ENCODE assay signal across 17 cellular contexts in the genomic region with DNA sequence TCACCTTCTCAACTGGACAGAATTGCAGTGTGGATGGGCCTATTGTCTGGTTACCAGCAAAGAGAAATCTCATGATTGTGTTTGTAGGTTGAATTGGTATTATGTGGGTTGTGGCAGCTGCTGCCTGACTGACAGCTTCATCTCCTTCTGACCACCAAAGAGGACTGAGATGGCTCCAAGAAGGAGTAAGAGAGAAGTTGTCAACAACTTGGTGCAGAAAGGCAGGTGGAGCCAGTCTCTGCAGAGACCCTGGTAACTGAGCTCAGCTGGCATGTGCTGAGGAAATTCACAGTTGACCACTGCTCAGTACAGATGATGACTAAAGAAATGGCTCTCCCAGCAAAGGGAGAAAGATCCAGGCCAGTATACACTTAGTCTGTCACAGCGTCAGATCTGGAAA.
A peak's percentile ranks its signal among the peaks of the same experiment; 100 is the strongest.
DNase-seq lines count a peak whose midpoint lies in the region; ATAC-seq and TF ChIP-seq lines count a peak whose summit lies in the region.
"Had no signal": no experiment of that assay in that cellular context is flagged by ENCODE, and none has a peak within 500 bp of the region (broad histone marks: within the 10 kb centered on the region; RNA-seq: fewer than 3 reads in every experiment).

No MANE protein-coding gene starts in this region.

- H3K4me1 ChIP-seq in psoas muscle: peaks cover 8% of the 10 kb centered on the region
- H3K4me1 ChIP-seq: Caco-2 had no signal

- intact Hi-C loops in psoas muscle (cut with DNase I) (no loop called here), posterior cingulate gyrus (cut with DNase I) (no loop called here)

- no peaks in the 10 kb centered on the region for H3K36me3 ChIP-seq in SU-DHL-6 (ENCODE audit: low read length)
- no peaks in the 10 kb centered on the region for H3K36me3 ChIP-seq in psoas muscle (ENCODE audit: insufficient read depth in 1 of 2, low read depth in 1 of 2)

- no peak overlapping the region for H3K4me2 ChIP-seq in SU-DHL-6 (ENCODE audit: low read depth, low read length, poor library complexity, severe bottlenecking)

- ATAC-seq in activated naive CD4-positive, alpha-beta T cell treated with anti-CD3 and anti-CD28 coated beads, Interleukin-2, amount 50 U/mL, for 72 hours: no peak
- ATAC-seq in stimulated activated memory B cell treated with anti-CD40 and anti-IgM and Interleukin-4, amounts not matched to agents 10 μg/mL and 1 μg/mL and 100 μg/mL, for 72 hours: no peak
- ATAC-seq in psoas muscle: no peak
- ATAC-seq: HCT116 had no signal

- no peak overlapping the region for H3K9ac ChIP-seq in SU-DHL-6 (ENCODE audit: low read length)

- no peaks in the 10 kb centered on the region for H3K9me3 Mint-ChIP-seq in activated naive CD4-positive, alpha-beta T cell treated with anti-CD3 and anti-CD28 coated beads, Interleukin-2, amount 50 U/mL, for 24 hours
- peaks cover 0 to 23% of the 10 kb centered on the region in 2 donors for H3K9me3 Mint-ChIP-seq in activated naive CD4-positive, alpha-beta T cell treated with anti-CD3 and anti-CD28 coated beads, Interleukin-2, amount 50 U/mL, for 72 hours
- no peaks in the 10 kb centered on the region for H3K9me3 Mint-ChIP-seq in stimulated activated memory B cell treated with anti-CD40 and anti-IgM and Interleukin-4, amounts not matched to agents 10 μg/mL and 1 μg/mL and 100 μg/mL, for 72 hours

- H3K9me2 ChIP-seq in SU-DHL-6 (replicated peaks; ENCODE audit: insufficient read depth, low read length): no peaks in the 10 kb centered on the region

- H3K27ac Mint-ChIP-seq in activated naive CD4-positive, alpha-beta T cell treated with anti-CD3 and anti-CD28 coated beads, Interleukin-2, amount 50 U/mL, for 24 hours: peak overlapping the region; percentile 2
- peak overlapping the region in 1 of 2 donors; percentile 2 for H3K27ac Mint-ChIP-seq in activated naive CD4-positive, alpha-beta T cell treated with anti-CD3 and anti-CD28 coated beads, Interleukin-2, amount 50 U/mL, for 72 hours
- peak overlapping the region; percentile 88 for H3K27ac Mint-ChIP-seq in stimulated activated memory B cell treated with anti-CD40 and anti-IgM and Interleukin-4, amounts not matched to agents 10 μg/mL and 1 μg/mL and 100 μg/mL, for 72 hours

- peaks cover 4% of the 10 kb centered on the region; the same call in 1 of the 2 replicates for H3F3A ChIP-seq in SU-DHL-6 (ENCODE audit: insufficient read depth)

- no peaks in the 10 kb centered on the region for H3K27me3 Mint-ChIP-seq in activated naive CD4-positive, alpha-beta T cell treated with anti-CD3 and anti-CD28 coated beads, Interleukin-2, amount 50 U/mL, for 24 hours
- no peaks in the 10 kb centered on the region for H3K27me3 Mint-ChIP-seq in stimulated activated memory B cell treated with anti-CD40 and anti-IgM and Interleukin-4, amounts not matched to agents 10 μg/mL and 1 μg/mL and 100 μg/mL, for 72 hours

- TF ChIP-seq CTCF in SU-DHL-6 (IDR thresholded peaks at IDR 0.05; ENCODE audit: insufficient read depth, low read length, poor library complexity, severe bottlenecking) (no peak), psoas muscle (IDR thresholded peaks at IDR 0.05) (no peak)

- H3K27me3 ChIP-seq in SU-DHL-6 (ENCODE audit: low read length) (no peaks in the 10 kb centered on the region), psoas muscle (ENCODE audit: insufficient read depth in 3 of 3, low read length in 2 of 3) (no peaks in the 10 kb centered on the region)

- H3K36me3 Mint-ChIP-seq in activated naive CD4-positive, alpha-beta T cell treated with anti-CD3 and anti-CD28 coated beads, Interleukin-2, amount 50 U/mL, for 24 hours: peaks cover 3% of the 10 kb centered on the region
- H3K36me3 Mint-ChIP-seq in activated naive CD4-positive, alpha-beta T cell treated with anti-CD3 and anti-CD28 coated beads, Interleukin-2, amount 50 U/mL, for 72 hours: peaks cover 0 to 22% of the 10 kb centered on the region in 2 donors
- H3K36me3 Mint-ChIP-seq in stimulated activated memory B cell treated with anti-CD40 and anti-IgM and Interleukin-4, amounts not matched to agents 10 μg/mL and 1 μg/mL and 100 μg/mL, for 72 hours: no peaks in the 10 kb centered on the region

- no peaks in the 10 kb centered on the region for H3K79me2 ChIP-seq in SU-DHL-6 (ENCODE audit: insufficient read depth, low read length)

- H4K20me1 ChIP-seq in SU-DHL-6 (ENCODE audit: low read depth, low read length): no peaks in the 10 kb centered on the region

- no peak overlapping the region for H3K4me3 ChIP-seq in SU-DHL-6 (ENCODE audit: insufficient read depth, low read length, poor library complexity, severe bottlenecking)
- H3K4me3 ChIP-seq in psoas muscle: no peak overlapping the region

- no peak overlapping the region for H3K4me3 Mint-ChIP-seq in activated naive CD4-positive, alpha-beta T cell treated with anti-CD3 and anti-CD28 coated beads, Interleukin-2, amount 50 U/mL, for 24 hours
- H3K4me3 Mint-ChIP-seq in stimulated activated memory B cell treated with anti-CD40 and anti-IgM and Interleukin-4, amounts not matched to agents 10 μg/mL and 1 μg/mL and 100 μg/mL, for 72 hours: no peak overlapping the region

- H2AFZ ChIP-seq in SU-DHL-6 (ENCODE audit: low read depth, low read length, severe bottlenecking): peak overlapping the region; percentile 47

- 96 to 100% (median 100%) methylated on average over 1 of the region's 1 CpG for WGBS in psoas muscle, 3 donors

- H3K4me1 Mint-ChIP-seq in activated naive CD4-positive, alpha-beta T cell treated with anti-CD3 and anti-CD28 coated beads, Interleukin-2, amount 50 U/mL, for 24 hours: peaks cover 57% of the 10 kb centered on the region
- peaks cover 32% of the 10 kb centered on the region for H3K4me1 Mint-ChIP-seq in stimulated activated memory B cell treated with anti-CD40 and anti-IgM and Interleukin-4, amounts not matched to agents 10 μg/mL and 1 μg/mL and 100 μg/mL, for 72 hours

- no peak for DNase-seq in activated naive CD4-positive, alpha-beta T cell treated with anti-CD3 and anti-CD28 coated beads, Interleukin-2, amount 50 U/mL, for 72 hours (ENCODE audit: low spot score in 2 of 2)
- DNase-seq in myocyte (ENCODE audit: low read depth) (peak; percentile 81), SIG-M5 (lab: John Stamatoyannopoulos, UW) (no peak), psoas muscle (no peak), posterior cingulate gyrus (no peak)
- DNase-seq: Caco-2, DMS53, Kasumi-1, NCI-H1417, NCI-H2029, NCI-H2171 treated with DMSO at 0.1 percent for 48 hours, NCI-H510A treated with DMSO at 0.1 percent for 48 hours had no signal

- H3K9me3 ChIP-seq in SU-DHL-6 (ENCODE audit: insufficient read depth, low read length): no peaks in the 10 kb centered on the region
- no peaks in the 10 kb centered on the region for H3K9me3 ChIP-seq in psoas muscle

- H3K27ac ChIP-seq in SU-DHL-6 (ENCODE audit: low read depth, low read length) (0 out of 2 replicates have a peak overlapping the region, but pooled peaks have one; percentile 2), psoas muscle (no peak overlapping the region)
- H3K27ac ChIP-seq: C4-2B had no signal
